In genomic region chr14:31243860-31244259, GRCh38 we compare ENCODE assay signal across 12 cellular contexts. TPM values are rescaled to one million over a fixed set of nuclear protein-coding genes. Genes with fewer than 3 reads are reported as not detected.
DNase-seq lines count a peak whose midpoint lies in the region; ATAC-seq and TF ChIP-seq lines count a peak whose summit lies in the region.
"Had no signal": no experiment of that assay in that cellular context is flagged by ENCODE, and none has a peak within 500 bp of the region (broad histone marks: within the 10 kb centered on the region; RNA-seq: fewer than 3 reads in every experiment).

No MANE protein-coding gene starts in this region.

- no peak overlapping the region for H3K4me3 Mint-ChIP-seq in Caco-2 (ENCODE audit: unreplicated experiment)
- H3K4me3 Mint-ChIP-seq in activated naive CD8-positive, alpha-beta T cell treated with anti-CD3 and anti-CD28 coated beads, Interleukin-2, amount 10 ng/mL, durations not matched to agents 7 days and 5 days: no peak overlapping the region

- BruUV-seq in Caco-2 (replicated peaks; lab: Mats Ljungman, UMichigan): no TSS peak

- H3K4me1 ChIP-seq in Caco-2: peaks cover 7% of the 10 kb centered on the region; the same call in 1 of the 2 replicates
- peaks cover 0 to 14% (median 8%) of the 10 kb centered on the region in 6 donors for H3K4me1 ChIP-seq in spleen
- H3K4me1 ChIP-seq: parathyroid adenoma had no signal

- no peak for TF ChIP-seq POLR2A in spleen (IDR thresholded peaks at IDR 0.05)

- H3K4me3 ChIP-seq in Caco-2 (ENCODE audit: low read depth, low read length): no peak overlapping the region
- no peak overlapping the region for H3K4me3 ChIP-seq in spleen

- no peaks in the 10 kb centered on the region for H3K36me3 ChIP-seq in Caco-2 (ENCODE audit: control insufficient read depth, insufficient read depth, low read length)
- no peaks in the 10 kb centered on the region for H3K36me3 ChIP-seq in spleen

- no peak for ATAC-seq in activated naive CD8-positive, alpha-beta T cell treated with anti-CD3 and anti-CD28 coated beads, Interleukin-2, amount 10 ng/mL, durations not matched to agents 7 days and 5 days (ENCODE audit: low read depth)
- ATAC-seq in HG02981 (IDR thresholded peaks at IDR 0.05; ENCODE audit: unreplicated experiment) (no peak), HG02885 (IDR thresholded peaks at IDR 0.05; ENCODE audit: poor library complexity, unreplicated experiment) (no peak)
- ATAC-seq: left lobe of liver had no signal

- intact Hi-C loops in Caco-2 (cut with micrococcal nuclease; ENCODE audit: unreplicated experiment): no loop called here
- intact Hi-C loops in spleen (cut with DNase I; ENCODE audit: low total_unique reads): no loop called here

- DNase-seq in Caco-2: no peak
- DNase-seq in HK-2 (ENCODE audit: unreplicated experiment): peak; percentile 6
- DNase-seq in activated naive CD8-positive, alpha-beta T cell treated with anti-CD3 and anti-CD28 coated beads, Interleukin-2, amount 10 ng/mL, durations not matched to agents 7 days and 5 days: no peak
- peak; percentile 78 for DNase-seq in mucosa of gallbladder (ENCODE audit: low spot score)
- DNase-seq in NOMO-1 treated with DMSO at 0.1 percent for 48 hours (lab: John Stamatoyannopoulos, UW; ENCODE audit: unreplicated experiment): no peak
- DNase-seq in spleen: no peak
- DNase-seq: cortex of kidney, KBM-7 had no signal

- WGBS in spleen, 5 donors: 71 to 91% (median 83%) methylated on average over 8 of the region's 8 CpGs

- no peak overlapping the region for H3K27ac ChIP-seq in spleen
- H3K27ac ChIP-seq: parathyroid adenoma had no signal

- H3K9me3 ChIP-seq in Caco-2 (no peaks in the 10 kb centered on the region), spleen (no peaks in the 10 kb centered on the region)

- H3K4me1 Mint-ChIP-seq in Caco-2 (ENCODE audit: low read depth, unreplicated experiment): peaks cover 13% of the 10 kb centered on the region
- H3K4me1 Mint-ChIP-seq in activated naive CD8-positive, alpha-beta T cell treated with anti-CD3 and anti-CD28 coated beads, Interleukin-2, amount 10 ng/mL, durations not matched to agents 7 days and 5 days: peaks cover 21% of the 10 kb centered on the region

- H3K27me3 ChIP-seq in Caco-2 (replicated peaks; ENCODE audit: control insufficient read depth, insufficient read depth, low read length) (no peaks in the 10 kb centered on the region), spleen (replicated peaks in 1 of 7) (no peaks in the 10 kb centered on the region)

- no peaks in the 10 kb centered on the region for H3K27me3 Mint-ChIP-seq in Caco-2 (ENCODE audit: insufficient read depth, unreplicated experiment)
- H3K27me3 Mint-ChIP-seq in activated naive CD8-positive, alpha-beta T cell treated with anti-CD3 and anti-CD28 coated beads, Interleukin-2, amount 10 ng/mL, durations not matched to agents 7 days and 5 days: no peaks in the 10 kb centered on the region

- POLR2A ChIA-PET in Caco-2 (lab: Charles Lee): no interaction called here
- POLR2A ChIA-PET in activated naive CD8-positive, alpha-beta T cell treated with anti-CD3 and anti-CD28 coated beads, Interleukin-2, amount 10 ng/mL, durations not matched to agents 7 days and 5 days (lab: Charles Lee): interaction anchor here (0.6 kb wide), 1 partner anchor 78 kb away, joined by 3 read pairs; no protein-coding TSS in a partner anchor

- H3K27ac Mint-ChIP-seq in Caco-2 (ENCODE audit: unreplicated experiment): peak overlapping the region; percentile 27
- peak overlapping the region; percentile 14 for H3K27ac Mint-ChIP-seq in activated naive CD8-positive, alpha-beta T cell treated with anti-CD3 and anti-CD28 coated beads, Interleukin-2, amount 10 ng/mL, durations not matched to agents 7 days and 5 days

- TF ChIP-seq CTCF in Caco-2 (IDR thresholded peaks at IDR 0.05; ENCODE audit: insufficient read depth in 1 of 2, low read depth in 1 of 2, low read length in 1 of 2, severe bottlenecking in 1 of 2, unreplicated experiment in 1 of 2): no peak
- no peak for TF ChIP-seq CTCF in spleen (IDR thresholded peaks at IDR 0.05 in 8 of 11, conservative IDR thresholded peaks at IDR 0.05 in 3 of 11)

- no peaks in the 10 kb centered on the region for H3K36me3 Mint-ChIP-seq in Caco-2 (ENCODE audit: insufficient read depth, unreplicated experiment)
- H3K36me3 Mint-ChIP-seq in activated naive CD8-positive, alpha-beta T cell treated with anti-CD3 and anti-CD28 coated beads, Interleukin-2, amount 10 ng/mL, durations not matched to agents 7 days and 5 days: peaks cover 2% of the 10 kb centered on the region

- CTCF ChIA-PET in Caco-2 (lab: Charles Lee): no interaction called here

- H3K9me3 Mint-ChIP-seq in Caco-2 (ENCODE audit: unreplicated experiment): no peaks in the 10 kb centered on the region
- H3K9me3 Mint-ChIP-seq in activated naive CD8-positive, alpha-beta T cell treated with anti-CD3 and anti-CD28 coated beads, Interleukin-2, amount 10 ng/mL, durations not matched to agents 7 days and 5 days: no peaks in the 10 kb centered on the region

RNA-seq across cellular contexts. Expression of gene HECTD1, which starts 36.3 kb away (rescaled TPM):
- total RNA-seq in Caco-2 (2022) (146 and 147 TPM in 2 replicates), mucosa of gallbladder (137 TPM), spleen (100 to 1,000 TPM; 133 to 176 (median 160) TPM)
- total RNA-seq in activated naive CD8-positive, alpha-beta T cell treated with anti-CD3 and anti-CD28 coated beads, Interleukin-2, amount 10 ng/mL, durations not matched to agents 7 days and 5 days: 100 to 1,000 TPM; 105 to 117 TPM
- 10 to 100 TPM; 27.6 to 31.4 (median 28.6) TPM for polyA plus RNA-seq in spleen

Comparison
In these comparisons a context has a peak if more than half of its experiments do, and no peak if none do; other contexts are left out.
1. DNase-seq: peak in HK-2 (single experiment) and mucosa of gallbladder (single experiment); none in Caco-2 (0 of 2), activated naive CD8-positive, alpha-beta T cell treated with anti-CD3 and anti-CD28 coated beads, Interleukin-2, amount 10 ng/mL, durations not matched to agents 7 days and 5 days (single experiment), NOMO-1 treated with DMSO at 0.1 percent for 48 hours (single experiment) and spleen (single experiment).